9 cellular contexts compared by ENCODE assay signal in genomic region chr17:46876353-46876887, GRCh38. TPM values are rescaled to one million over a fixed set of nuclear protein-coding genes. Genes with fewer than 3 reads are reported as not detected.
DNase-seq lines count a peak whose midpoint lies in the region; ATAC-seq and TF ChIP-seq lines count a peak whose summit lies in the region.
"Had no signal": no experiment of that assay in that cellular context is flagged by ENCODE, and none has a peak within 500 bp of the region (broad histone marks: within the 10 kb centered on the region; RNA-seq: fewer than 3 reads in every experiment).

No MANE protein-coding gene starts in this region.

- H3K27ac ChIP-seq in psoas muscle, result no peak overlapping the region

- H3K27me3 ChIP-seq in psoas muscle (ENCODE audit: insufficient read depth in 3 of 3, low read length in 2 of 3), result no peaks in the 10 kb centered on the region

- TF ChIP-seq POLR2A in GM18505 (IDR thresholded peaks at IDR 0.05; ENCODE audit: borderline replicate concordance, extremely low read depth, insufficient read depth, insufficient read length), result no peak

- H3K27ac Mint-ChIP-seq in activated B cell treated with CpG ODN at 0.5 μM for 24 hours, result no peak overlapping the region
- no peak overlapping the region for H3K27ac Mint-ChIP-seq in nephron progenitor cell

- peak; percentile 50 for ATAC-seq in activated B cell treated with CpG ODN at 0.5 μM for 24 hours (ENCODE audit: low read depth)
- ATAC-seq in GM18505 (IDR thresholded peaks at IDR 0.05; ENCODE audit: unreplicated experiment), result no peak
- no peak for ATAC-seq in psoas muscle
- ATAC-seq in GM19397 (IDR thresholded peaks at IDR 0.05; ENCODE audit: unreplicated experiment), result no peak

- no peaks in the 10 kb centered on the region for H3K4me1 ChIP-seq in psoas muscle

- no peaks in the 10 kb centered on the region for H3K9me3 Mint-ChIP-seq in activated B cell treated with CpG ODN at 0.5 μM for 24 hours
- no peaks in the 10 kb centered on the region for H3K9me3 Mint-ChIP-seq in nephron progenitor cell

- POLR2A ChIA-PET in activated B cell treated with CpG ODN at 0.5 μM for 24 hours (lab: Charles Lee), result no interaction called here

- H3K4me3 Mint-ChIP-seq in activated B cell treated with CpG ODN at 0.5 μM for 24 hours, result no peak overlapping the region
- no peak overlapping the region for H3K4me3 Mint-ChIP-seq in nephron progenitor cell

- intact Hi-C loops in activated B cell treated with CpG ODN at 0.5 μM for 24 hours (cut with micrococcal nuclease) (no loop called here), psoas muscle (cut with DNase I) (loop anchor here in 1 of 2 donors (5.0 kb wide), 1 partner anchor 456 kb away; no protein-coding TSS in a partner anchor)

- H3K4me1 Mint-ChIP-seq in activated B cell treated with CpG ODN at 0.5 μM for 24 hours (no peaks in the 10 kb centered on the region), nephron progenitor cell (no peaks in the 10 kb centered on the region)

- CTCF ChIA-PET in activated B cell treated with CpG ODN at 0.5 μM for 24 hours (lab: Charles Lee), result interaction anchor here (1.5 kb wide), 1 partner anchor 66 kb away, joined by 3 read pairs; no protein-coding TSS in a partner anchor

- 52 to 65% (median 56%) methylated on average over 11 to 12 of the region's 12 CpGs for WGBS in psoas muscle, 3 donors

- no peaks in the 10 kb centered on the region for H3K36me3 ChIP-seq in psoas muscle (ENCODE audit: insufficient read depth in 1 of 2, low read depth in 1 of 2)

- TF ChIP-seq CTCF in GM12864 (IDR thresholded peaks at IDR 0.05; ENCODE audit: low read depth, low read length, missing control alignments) (peak; percentile 76), activated B cell treated with CpG ODN at 0.5 μM for 24 hours (IDR thresholded peaks at IDR 0.05) (no peak), nephron progenitor cell (IDR thresholded peaks at IDR 0.05) (peak; percentile 35), psoas muscle (IDR thresholded peaks at IDR 0.05) (no peak)

- H3K36me3 Mint-ChIP-seq in activated B cell treated with CpG ODN at 0.5 μM for 24 hours (ENCODE audit: low read depth), result no peaks in the 10 kb centered on the region
- no peaks in the 10 kb centered on the region for H3K36me3 Mint-ChIP-seq in nephron progenitor cell (ENCODE audit: low read depth)

- DNase-seq in GM12864 (ENCODE audit: low read depth), result no peak
- peak; percentile 20 for DNase-seq in M059J (ENCODE audit: low read depth)
- no peak for DNase-seq in activated B cell treated with CpG ODN at 0.5 μM for 24 hours
- peak; percentile 17 for DNase-seq in nephron progenitor cell
- DNase-seq in RKO (ENCODE audit: low spot score), result no peak
- no peak for DNase-seq in psoas muscle

- no peaks in the 10 kb centered on the region for H3K27me3 Mint-ChIP-seq in activated B cell treated with CpG ODN at 0.5 μM for 24 hours
- H3K27me3 Mint-ChIP-seq in nephron progenitor cell (ENCODE audit: low read depth, poor library complexity), result peaks cover 4% of the 10 kb centered on the region

- no peaks in the 10 kb centered on the region for H3K9me3 ChIP-seq in psoas muscle

- H3K4me3 ChIP-seq in GM12864 (ENCODE audit: low read depth, low read length), result no peak overlapping the region
- H3K4me3 ChIP-seq in psoas muscle, result no peak overlapping the region

RNA-seq across cellular contexts. Expression of gene WNT9B, which starts 25.0 kb away (rescaled TPM):
- not detected in 2 replicates for total RNA-seq in M059J (2014; rRNA removed; shearing (Covaris generic))
- not detected in 2 replicates for total RNA-seq in activated B cell treated with CpG ODN at 0.5 μM for 24 hours
- total RNA-seq in psoas muscle, result under 1 TPM in 2 of 4 donors, not detected in 2; 0.19 to 0.32 TPM
- under 1 TPM in 2 of 3 donors, not detected in 1; 0.05 to 0.06 TPM for polyA plus RNA-seq in psoas muscle
- total RNA-seq: RPMI7951 had no signal

RNA-seq across cellular contexts. Expression of gene GOSR2, which starts 46.5 kb away (rescaled TPM):
- 41.9 and 56.5 TPM in 2 replicates for total RNA-seq in M059J (2014; rRNA removed; shearing (Covaris generic))
- 64.7 and 78.0 TPM in 2 replicates for total RNA-seq in activated B cell treated with CpG ODN at 0.5 μM for 24 hours
- 10 to 100 TPM; 26.4 to 54.5 (median 39.2) TPM for total RNA-seq in psoas muscle
- polyA plus RNA-seq in psoas muscle, result 10 to 100 TPM; 40.8 to 56.9 (median 49.6) TPM

RNA-seq across cellular contexts. Expression of gene WNT3, which starts 57.9 kb away (rescaled TPM):
- 5.0 and 5.3 TPM in 2 replicates for total RNA-seq in M059J (2014; rRNA removed; shearing (Covaris generic))
- total RNA-seq in activated B cell treated with CpG ODN at 0.5 μM for 24 hours (1.0 and 1.3 TPM in 2 replicates), psoas muscle (under 1 TPM in 3 of 4 donors, not detected in 1; 0.08 to 0.36 (median 0.17) TPM)
- polyA plus RNA-seq in psoas muscle, result under 1 TPM in 2 of 3 donors, not detected in 1; 0.06 to 0.10 TPM

Comparison
In these comparisons a context has a peak if more than half of its experiments do, and no peak if none do; other contexts are left out.
1. DNase-seq: peak in M059J (single experiment) and nephron progenitor cell (single experiment); none in GM12864 (single experiment), activated B cell treated with CpG ODN at 0.5 μM for 24 hours (single experiment), RKO (single experiment) and psoas muscle (0 of 2).
2. CTCF ChIP-seq: peak in GM12864 (single experiment) and nephron progenitor cell (single experiment); none in activated B cell treated with CpG ODN at 0.5 μM for 24 hours (single experiment) and psoas muscle (single experiment).